In the genomic region with DNA sequence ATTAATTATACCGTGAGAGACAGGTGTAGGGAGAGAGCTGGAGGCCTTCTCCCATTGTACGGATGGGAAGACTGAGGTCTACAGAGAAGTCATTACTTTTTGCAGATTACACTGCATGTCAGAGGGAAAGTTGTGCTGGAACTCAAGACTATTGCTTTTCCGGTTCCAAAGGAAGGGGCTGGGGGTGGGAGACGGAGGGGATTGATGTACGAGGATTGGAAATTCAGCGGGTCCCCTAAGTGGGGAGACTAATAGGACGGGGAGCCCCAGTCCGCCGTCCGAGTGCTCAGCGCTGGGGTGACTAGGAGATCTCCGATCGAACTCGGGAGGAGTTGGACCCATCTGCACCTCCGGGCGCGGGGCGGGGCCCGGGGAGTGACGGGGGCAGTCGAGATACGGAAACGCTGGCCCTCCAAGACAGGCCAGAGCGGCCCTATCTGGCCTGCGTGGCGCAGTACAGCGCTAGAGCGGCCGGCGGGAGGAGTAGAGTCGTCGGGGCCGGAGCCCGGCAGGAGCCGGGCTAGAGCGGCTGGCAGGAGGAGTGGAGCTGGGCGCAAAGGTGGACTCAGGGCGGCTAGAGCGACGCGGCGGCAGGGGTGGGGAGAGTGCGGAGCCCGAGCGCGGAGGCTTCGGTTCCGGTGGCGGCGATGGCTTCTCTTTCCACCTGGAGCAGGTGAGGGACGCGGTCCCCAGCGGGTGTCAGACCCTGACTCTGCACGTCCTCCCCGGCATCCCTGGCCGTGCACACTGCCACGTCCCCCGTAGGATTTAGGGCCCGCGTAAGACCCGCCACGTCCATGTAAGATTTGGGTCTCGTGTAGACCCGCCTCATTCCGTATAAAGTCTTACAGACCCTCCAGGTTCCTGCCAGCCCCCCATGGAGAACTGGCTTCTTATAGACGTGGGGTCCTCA, we compare ENCODE assay signal across 8 cellular contexts.
DNase-seq lines count a peak whose midpoint lies in the region; ATAC-seq and TF ChIP-seq lines count a peak whose summit lies in the region.

No MANE protein-coding gene starts in this region.

- DNase-seq in Ammon's horn (ENCODE audit: low spot score) (peak; percentile 97), NCI-H446 treated with DMSO at 0.1 percent for 48 hours (lab: John Stamatoyannopoulos, UW) (peak; percentile 98), choroid plexus epithelial cell (ENCODE audit: low read depth) (peak; percentile 98), kidney tubule cell (ENCODE audit: low spot score) (peak; percentile 98)
- DNase-seq in activated CD4-positive, alpha-beta T cell treated with anti-CD3 and anti-CD28 coated beads for 24 hours (ENCODE audit: low read depth in 2 of 2), result peak; percentile 77 to 84
- peak; percentile 73 to 78 for DNase-seq in stimulated activated CD4-positive, alpha-beta T cell treated with anti-CD3 and anti-CD28 coated beads, Interleukin-1b, Interleukin-23, amount 100 ng/mL, for 1 hour (ENCODE audit: low read depth in 2 of 2)

- peak overlapping the region; percentile 94 for H3K4me3 ChIP-seq in choroid plexus epithelial cell (ENCODE audit: low read depth, low read length)

- peak; percentile 76 for ATAC-seq in GM19043 (IDR thresholded peaks at IDR 0.05; ENCODE audit: low read depth, unreplicated experiment)
- peak; percentile 73 for ATAC-seq in HG03354 (IDR thresholded peaks at IDR 0.05; ENCODE audit: poor library complexity, severe bottlenecking, unreplicated experiment)

- TF ChIP-seq CTCF in choroid plexus epithelial cell (conservative IDR thresholded peaks at IDR 0.05; ENCODE audit: low read depth, low read length), result peak; percentile 33

Comparison
In these comparisons a context has a peak if more than half of its experiments do, and no peak if none do; other contexts are left out.
1. Peak in every context shown above with its lines: DNase-seq, ATAC-seq and H3K4me3 ChIP-seq.